10 cellular contexts compared by ENCODE assay signal in the genomic region with DNA sequence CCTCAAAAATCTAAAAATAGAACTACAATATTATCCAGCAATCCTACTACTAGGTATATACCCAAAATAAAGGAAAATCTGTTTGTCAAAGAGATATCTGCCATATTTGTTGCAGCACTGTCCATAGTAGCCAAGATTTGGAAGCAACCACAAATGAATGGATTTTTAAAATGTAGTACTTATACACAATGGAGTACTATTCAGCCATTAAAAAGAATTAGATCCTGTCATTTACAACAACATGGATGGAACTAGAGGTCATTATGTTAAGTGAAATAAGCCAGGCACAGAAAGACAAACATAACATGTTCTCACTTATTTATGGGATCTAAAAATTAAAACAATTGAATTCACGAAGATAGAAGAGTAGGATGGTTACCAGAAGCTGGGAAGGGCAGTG.
"Had no signal": no experiment of that assay in that cellular context is flagged by ENCODE, and none has a peak within 500 bp of the region (broad histone marks: within the 10 kb centered on the region; RNA-seq: fewer than 3 reads in every experiment).

No MANE protein-coding gene starts in this region.

- H3K4me2 ChIP-seq: GM23338 had no signal

- H2AFZ ChIP-seq: GM23338 had no signal

- ATAC-seq: GM23338, K562 had no signal

- FAIRE-seq: H1, H54, HTR-8/SVneo, K562 had no signal

- H3K4me3 ChIP-seq: GM23338, K562 had no signal

- DNase-seq: H9, HCEC 1CT, HFFc6, IMR-90, KG1 had no signal
